In genomic region chr6:89360415-89360999, GRCh38 we compare ENCODE assay signal across 8 cellular contexts. TPM values are rescaled to one million over a fixed set of nuclear protein-coding genes. Genes with fewer than 3 reads are reported as not detected.
DNase-seq lines count a peak whose midpoint lies in the region; ATAC-seq and TF ChIP-seq lines count a peak whose summit lies in the region.

No MANE protein-coding gene starts in this region.

- peaks cover 20% of the 10 kb centered on the region for H3K4me1 Mint-ChIP-seq in HFFc6 (ENCODE audit: low read depth)

- H3K27ac Mint-ChIP-seq in HFFc6 = no peak overlapping the region; the same call in 1 of the 2 replicates

- H3K9me3 Mint-ChIP-seq in HFFc6 = no peaks in the 10 kb centered on the region

- ATAC-seq in GM18517 (IDR thresholded peaks at IDR 0.05; ENCODE audit: unreplicated experiment) = peak; percentile 52

- H3K4me3 ChIP-seq in NB4 (ENCODE audit: low read depth, low read length) = no peak overlapping the region

- no peak for TF ChIP-seq CTCF in HFFc6 (IDR thresholded peaks at IDR 0.05)
- TF ChIP-seq CTCF in NB4 (IDR thresholded peaks at IDR 0.05; ENCODE audit: low read depth, low read length) = no peak

- peak overlapping the region; percentile 16; the same call in 1 of the 2 replicates for H3K4me3 Mint-ChIP-seq in HFFc6

- TF ChIP-seq POLR2A in NB4 (IDR thresholded peaks at IDR 0.05; ENCODE audit: extremely low read depth, insufficient read length) = no peak

- peaks cover 17% of the 10 kb centered on the region for H3K27me3 Mint-ChIP-seq in HFFc6 (ENCODE audit: insufficient read depth)

- peak; percentile 68 for DNase-seq in HFFc6
- DNase-seq in NB4 (ENCODE audit: low read depth) = peak; percentile 31
- DNase-seq in myocyte (ENCODE audit: low read depth) = peak; percentile 49
- no peak for DNase-seq in NCI-H446 treated with DMSO at 0.1 percent for 48 hours (lab: John Stamatoyannopoulos, UW)
- DNase-seq in germinal center (ENCODE audit: low spot score) = no peak
- no peak for DNase-seq in islet precursor cell
- DNase-seq in middle frontal gyrus (ENCODE audit: extremely low spot score, low spot score) = no peak

- no peaks in the 10 kb centered on the region for H3K36me3 Mint-ChIP-seq in HFFc6 (ENCODE audit: low read depth)

RNA-seq across cellular contexts. Expression of gene UBE2J1, which starts 8.0 kb away (rescaled TPM):
- total RNA-seq in HFFc6 (2021; fragmentation: NEBNext Ultra II Directional; extraction: Animal tissue kit (Norgen Biotek cat#: 25700)) = 10 to 100 TPM; 35.9 to 45.2 (median 41.9) TPM
- total RNA-seq in myocyte = 23.6 and 23.9 TPM in 2 replicates
- polyA plus RNA-seq in myocyte (2012) = 18.7 TPM

RNA-seq across cellular contexts. Expression of gene GABRR2, which starts 45.4 kb away (rescaled TPM):
- under 1 TPM in 4 of 6 experiments, not detected in 2; 0.10 to 0.24 (median 0.12) TPM for total RNA-seq in HFFc6 (2021; fragmentation: NEBNext Ultra II Directional; extraction: Animal tissue kit (Norgen Biotek cat#: 25700))
- total RNA-seq in myocyte = 0.13 and 0.21 TPM in 2 replicates
- 0.30 TPM for polyA plus RNA-seq in myocyte (2012)

RNA-seq across cellular contexts. Expression of gene RRAGD, which starts 51.6 kb away (rescaled TPM):
- total RNA-seq in HFFc6 (2021; fragmentation: NEBNext Ultra II Directional; extraction: Animal tissue kit (Norgen Biotek cat#: 25700)) = not detected
- total RNA-seq in myocyte = 12.3 and 22.7 TPM in 2 replicates
- polyA plus RNA-seq in myocyte (2012) = 3.4 TPM

Comparison
In these comparisons a context has a peak if more than half of its experiments do, and no peak if none do; other contexts are left out.
1. DNase-seq: peak in HFFc6 (single experiment), NB4 (single experiment) and myocyte (single experiment); none in NCI-H446 treated with DMSO at 0.1 percent for 48 hours (single experiment), germinal center (single experiment), islet precursor cell (single experiment) and middle frontal gyrus (single experiment).
2. RNA of gene RRAGD, which starts 51.6 kb away (total RNA-seq): 12.3 to 22.7 TPM in myocyte; not detected in HFFc6; every median in the first group is over 10 times any median in the second.